Comparison of ENCODE assay signal across 8 cellular contexts in genomic region chr19:19531951-19532805, GRCh38. TPM values are rescaled to one million over a fixed set of nuclear protein-coding genes. Genes with fewer than 3 reads are reported as not detected.
A peak's percentile ranks its signal among the peaks of the same experiment; 100 is the strongest.
DNase-seq lines count a peak whose midpoint lies in the region; ATAC-seq lines count a peak whose summit lies in the region.

No MANE protein-coding gene starts in this region.

- H3K27ac Mint-ChIP-seq in effector memory CD8-positive, alpha-beta T cell: peak overlapping the region; percentile 84 to 87

- no peak overlapping the region for H3K9ac ChIP-seq in GM23248

- no peaks in the 10 kb centered on the region for H4K20me1 ChIP-seq in GM23248 (ENCODE audit: insufficient read depth)

- in situ Hi-C loops in GM23248 (cut with MboI): loop anchor here (25.0 kb wide), 2 partner anchors 405 to 705 kb away; no protein-coding TSS in a partner anchor

- H3K4me3 Mint-ChIP-seq in effector memory CD8-positive, alpha-beta T cell: no peak overlapping the region

- no peaks in the 10 kb centered on the region for H3K9me3 ChIP-seq in GM23248 (ENCODE audit: low read depth)

- H3K4me2 ChIP-seq in GM23248 (ENCODE audit: unreplicated experiment): no peak overlapping the region

- H3K9me2 ChIP-seq in GM23248 (ENCODE audit: insufficient read depth): no peaks in the 10 kb centered on the region

- ATAC-seq in effector memory CD8-positive, alpha-beta T cell (replicated peaks): peak; percentile 90
- no peak for ATAC-seq in HG03432 (IDR thresholded peaks at IDR 0.05; ENCODE audit: unreplicated experiment)

- H3K79me2 ChIP-seq in GM23248 (ENCODE audit: insufficient read depth): no peaks in the 10 kb centered on the region

- no peaks in the 10 kb centered on the region for H3K9me3 Mint-ChIP-seq in effector memory CD8-positive, alpha-beta T cell

- peaks cover 3 to 10% of the 10 kb centered on the region in 2 donors for H3K4me1 Mint-ChIP-seq in effector memory CD8-positive, alpha-beta T cell (ENCODE audit: low read depth in 2 of 2)

- H3K27me3 ChIP-seq in GM23248 (replicated peaks; ENCODE audit: insufficient read depth): no peaks in the 10 kb centered on the region

- H2AFZ ChIP-seq in GM23248: no peak overlapping the region

- H3K4me1 ChIP-seq in GM23248 (ENCODE audit: insufficient read depth): peaks cover 3% of the 10 kb centered on the region; the same call in 1 of the 2 replicates

- peak; percentile 80 for DNase-seq in Ammon's horn (ENCODE audit: low spot score)
- peak; percentile 86 for DNase-seq in GM23248
- peak; percentile 55 for DNase-seq in NCI-H510A treated with DMSO at 0.1 percent for 48 hours (lab: John Stamatoyannopoulos, UW)
- DNase-seq in activated CD8-positive, alpha-beta memory T cell treated with anti-CD3 and anti-CD28 coated beads for 24 hours: peak; percentile 96
- peak; percentile 85 to 88 (median 87) for DNase-seq in effector memory CD8-positive, alpha-beta T cell
- DNase-seq in midbrain (lab: John Stamatoyannopoulos, UW): peak; percentile 80
- DNase-seq in stimulated activated CD8-positive, alpha-beta memory T cell treated with anti-CD3 and anti-CD28 coated beads, Interleukin-2, amount 100 ng/mL, for 1 hour (ENCODE audit: low read depth in 2 of 2): peak; percentile 77

- no peak overlapping the region for H3K4me3 ChIP-seq in GM23248

- 23 to 26% methylated on average over 25 to 45 of the region's 48 CpGs for WGBS in GM23248 (ENCODE audit: low coverage in 1 of 2, low lambda C conversion rate in 2 of 2, missing lambda C conversion rate in 2 of 2), 2 experiments

- no peak overlapping the region for H3K27ac ChIP-seq in GM23248

- H3F3A ChIP-seq in GM23248 (ENCODE audit: insufficient read depth): peaks cover 12% of the 10 kb centered on the region

- H3K36me3 ChIP-seq in GM23248 (ENCODE audit: low read depth): no peaks in the 10 kb centered on the region

- H3K36me3 Mint-ChIP-seq in effector memory CD8-positive, alpha-beta T cell (ENCODE audit: insufficient read depth): peaks cover 33% of the 10 kb centered on the region

- no peaks in the 10 kb centered on the region for H3K27me3 Mint-ChIP-seq in effector memory CD8-positive, alpha-beta T cell

RNA-seq across cellular contexts. Expression of gene YJEFN3, which starts 3.5 kb away (rescaled TPM):
- total RNA-seq in GM23248 (2014; rRNA removed; shearing (Covaris generic)): 0.25 TPM in 1 of 2 replicates, not detected in the other
- polyA plus RNA-seq in GM23248 (2016; fragmentation: Nextera tagmentation; extraction: Ambion mirVana): 1.3 and 2.4 TPM in 2 replicates

RNA-seq across cellular contexts. Expression of gene CILP2, which starts 5.9 kb away (rescaled TPM):
- 0.11 and 0.25 TPM in 2 replicates for total RNA-seq in GM23248 (2014; rRNA removed; shearing (Covaris generic))
- 0.48 and 0.62 TPM in 2 replicates for polyA plus RNA-seq in GM23248 (2016; fragmentation: Nextera tagmentation; extraction: Ambion mirVana)

RNA-seq across cellular contexts. Expression of gene NDUFA13, which starts 16.2 kb away (rescaled TPM):
- total RNA-seq in GM23248 (2014; rRNA removed; shearing (Covaris generic)): 18.3 and 92.4 TPM in 2 replicates
- 466 and 474 TPM in 2 replicates for polyA plus RNA-seq in GM23248 (2016; fragmentation: Nextera tagmentation; extraction: Ambion mirVana)

RNA-seq across cellular contexts. Expression of gene TSSK6, which starts 16.8 kb away (rescaled TPM):
- 0.25 and 2.3 TPM in 2 replicates for total RNA-seq in GM23248 (2014; rRNA removed; shearing (Covaris generic))
- 0.70 and 0.95 TPM in 2 replicates for polyA plus RNA-seq in GM23248 (2016; fragmentation: Nextera tagmentation; extraction: Ambion mirVana)
